ENCODE assay signal across 26 cellular contexts in genomic region chr4:24573582-24573981, GRCh38. TPM values are rescaled to one million over a fixed set of nuclear protein-coding genes. Genes with fewer than 3 reads are reported as not detected.
DNase-seq lines count a peak whose midpoint lies in the region; ATAC-seq and TF ChIP-seq lines count a peak whose summit lies in the region.
"Had no signal": no experiment of that assay in that cellular context is flagged by ENCODE, and none has a peak within 500 bp of the region (broad histone marks: within the 10 kb centered on the region; RNA-seq: fewer than 3 reads in every experiment).

No MANE protein-coding gene starts in this region.

- no peak overlapping the region for H3K4me3 ChIP-seq in Caco-2 (ENCODE audit: low read depth, low read length)
- H3K4me3 ChIP-seq: ascending aorta, colonic mucosa, GM23248, left ventricle myocardium inferior, SJSA1, tibial nerve had no signal

- TF ChIP-seq CTCF in Caco-2 (IDR thresholded peaks at IDR 0.05; ENCODE audit: insufficient read depth in 1 of 2, low read depth in 1 of 2, low read length in 1 of 2, severe bottlenecking in 1 of 2, unreplicated experiment in 1 of 2), result no peak

- H3K9me3 Mint-ChIP-seq in activated naive CD4-positive, alpha-beta T cell treated with anti-CD3 and anti-CD28 coated beads for 36 hours, result no peaks in the 10 kb centered on the region
- no peaks in the 10 kb centered on the region for H3K9me3 Mint-ChIP-seq in activated naive CD4-positive, alpha-beta T cell treated with anti-CD3 and anti-CD28 coated beads, Interleukin-2, amount 50 U/mL, for 72 hours
- H3K9me3 Mint-ChIP-seq in Caco-2 (ENCODE audit: unreplicated experiment), result no peaks in the 10 kb centered on the region
- no peaks in the 10 kb centered on the region for H3K9me3 Mint-ChIP-seq in activated naive CD8-positive, alpha-beta T cell treated with anti-CD3 and anti-CD28 coated beads, Interleukin-2, amount 50 U/mL, for 24 hours
- H3K9me3 Mint-ChIP-seq: activated CD4-positive, alpha-beta memory T cell treated with anti-CD3 and anti-CD28 coated beads, Interleukin-2, amount 10 ng/mL, durations not matched to agents 7 days and 5 days; activated naive CD8-positive, alpha-beta T cell treated with anti-CD3 and anti-CD28 coated beads, Interleukin-2, amount 10 ng/mL, durations not matched to agents 7 days and 5 days had no signal

- no peaks in the 10 kb centered on the region for H3K27me3 ChIP-seq in Caco-2 (replicated peaks; ENCODE audit: control insufficient read depth, insufficient read depth, low read length)
- H3K27me3 ChIP-seq: ascending aorta, colonic mucosa, SJSA1, tibial nerve had no signal

- peaks cover 85% of the 10 kb centered on the region for H3K36me3 Mint-ChIP-seq in activated naive CD4-positive, alpha-beta T cell treated with anti-CD3 and anti-CD28 coated beads for 36 hours (ENCODE audit: low read depth)
- peaks cover 34 to 70% of the 10 kb centered on the region in 2 donors for H3K36me3 Mint-ChIP-seq in activated naive CD4-positive, alpha-beta T cell treated with anti-CD3 and anti-CD28 coated beads, Interleukin-2, amount 50 U/mL, for 72 hours
- H3K36me3 Mint-ChIP-seq in Caco-2 (ENCODE audit: insufficient read depth, unreplicated experiment), result peaks cover 94% of the 10 kb centered on the region
- peaks cover 89% of the 10 kb centered on the region for H3K36me3 Mint-ChIP-seq in activated naive CD8-positive, alpha-beta T cell treated with anti-CD3 and anti-CD28 coated beads, Interleukin-2, amount 50 U/mL, for 24 hours (ENCODE audit: low read depth)

- BruUV-seq in Caco-2 (replicated peaks; lab: Mats Ljungman, UMichigan), result no TSS peak

- peak overlapping the region; percentile 50 for H3K27ac Mint-ChIP-seq in activated naive CD4-positive, alpha-beta T cell treated with anti-CD3 and anti-CD28 coated beads for 36 hours
- peak overlapping the region in 1 of 2 donors; percentile 70 for H3K27ac Mint-ChIP-seq in activated naive CD4-positive, alpha-beta T cell treated with anti-CD3 and anti-CD28 coated beads, Interleukin-2, amount 50 U/mL, for 72 hours
- H3K27ac Mint-ChIP-seq in Caco-2 (ENCODE audit: unreplicated experiment), result peak overlapping the region; percentile 78
- H3K27ac Mint-ChIP-seq in activated naive CD8-positive, alpha-beta T cell treated with anti-CD3 and anti-CD28 coated beads, Interleukin-2, amount 50 U/mL, for 24 hours, result peak overlapping the region; percentile 22
- H3K27ac Mint-ChIP-seq: activated CD4-positive, alpha-beta memory T cell treated with anti-CD3 and anti-CD28 coated beads, Interleukin-2, amount 10 ng/mL, durations not matched to agents 7 days and 5 days; activated naive CD8-positive, alpha-beta T cell treated with anti-CD3 and anti-CD28 coated beads, Interleukin-2, amount 10 ng/mL, durations not matched to agents 7 days and 5 days had no signal

- intact Hi-C loops in activated naive CD4-positive, alpha-beta T cell treated with anti-CD3 and anti-CD28 coated beads for 36 hours (cut with micrococcal nuclease), result no loop called here
- intact Hi-C loops in Caco-2 (cut with micrococcal nuclease; ENCODE audit: unreplicated experiment), result no loop called here
- intact Hi-C loops in left colon (cut with DNase I, micrococcal nuclease), result no loop called here

- peaks cover 30% of the 10 kb centered on the region for H3K4me1 ChIP-seq in Caco-2
- H3K4me1 ChIP-seq: SJSA1 had no signal

- POLR2A ChIA-PET in Caco-2 (lab: Charles Lee), result interaction anchor here (1.0 kb wide), 1 partner anchor 11 kb away, joined by 3 read pairs; the partner anchor contains the start of gene DHX15

- CTCF ChIA-PET in activated naive CD4-positive, alpha-beta T cell treated with anti-CD3 and anti-CD28 coated beads for 36 hours (lab: Charles Lee), result no interaction called here
- CTCF ChIA-PET in Caco-2 (lab: Charles Lee), result interaction anchor here (1.0 kb wide), 1 partner anchor 11 kb away, joined by 3 read pairs; the partner anchor contains the start of gene DHX15

- peaks cover 4% of the 10 kb centered on the region for H3K36me3 ChIP-seq in Caco-2 (ENCODE audit: control insufficient read depth, insufficient read depth, low read length)

- no peak overlapping the region for H3K4me3 Mint-ChIP-seq in activated naive CD4-positive, alpha-beta T cell treated with anti-CD3 and anti-CD28 coated beads for 36 hours
- no peak overlapping the region for H3K4me3 Mint-ChIP-seq in Caco-2 (ENCODE audit: unreplicated experiment)
- H3K4me3 Mint-ChIP-seq in activated naive CD8-positive, alpha-beta T cell treated with anti-CD3 and anti-CD28 coated beads, Interleukin-2, amount 50 U/mL, for 24 hours, result no peak overlapping the region
- H3K4me3 Mint-ChIP-seq: activated CD4-positive, alpha-beta memory T cell treated with anti-CD3 and anti-CD28 coated beads, Interleukin-2, amount 10 ng/mL, durations not matched to agents 7 days and 5 days; activated naive CD8-positive, alpha-beta T cell treated with anti-CD3 and anti-CD28 coated beads, Interleukin-2, amount 10 ng/mL, durations not matched to agents 7 days and 5 days had no signal

- no peaks in the 10 kb centered on the region for H3K27me3 Mint-ChIP-seq in activated naive CD4-positive, alpha-beta T cell treated with anti-CD3 and anti-CD28 coated beads for 36 hours (ENCODE audit: low read depth)
- no peaks in the 10 kb centered on the region for H3K27me3 Mint-ChIP-seq in Caco-2 (ENCODE audit: insufficient read depth, unreplicated experiment)
- H3K27me3 Mint-ChIP-seq in activated naive CD8-positive, alpha-beta T cell treated with anti-CD3 and anti-CD28 coated beads, Interleukin-2, amount 50 U/mL, for 24 hours, result no peaks in the 10 kb centered on the region
- H3K27me3 Mint-ChIP-seq: activated CD4-positive, alpha-beta memory T cell treated with anti-CD3 and anti-CD28 coated beads, Interleukin-2, amount 10 ng/mL, durations not matched to agents 7 days and 5 days; activated naive CD8-positive, alpha-beta T cell treated with anti-CD3 and anti-CD28 coated beads, Interleukin-2, amount 10 ng/mL, durations not matched to agents 7 days and 5 days had no signal

- H3K4me1 Mint-ChIP-seq in activated naive CD4-positive, alpha-beta T cell treated with anti-CD3 and anti-CD28 coated beads for 36 hours (ENCODE audit: low read depth), result peaks cover 79% of the 10 kb centered on the region
- H3K4me1 Mint-ChIP-seq in Caco-2 (ENCODE audit: low read depth, unreplicated experiment), result peaks cover 38% of the 10 kb centered on the region
- peaks cover 80% of the 10 kb centered on the region for H3K4me1 Mint-ChIP-seq in activated naive CD8-positive, alpha-beta T cell treated with anti-CD3 and anti-CD28 coated beads, Interleukin-2, amount 50 U/mL, for 24 hours

- DNase-seq in activated naive CD4-positive, alpha-beta T cell treated with anti-CD3 and anti-CD28 coated beads for 36 hours, result no peak
- no peak for DNase-seq in activated naive CD4-positive, alpha-beta T cell treated with anti-CD3 and anti-CD28 coated beads, Interleukin-2, amount 50 U/mL, for 72 hours (ENCODE audit: low spot score in 2 of 2)
- DNase-seq in Caco-2 (no peak), left colon (no peak), RKO (ENCODE audit: low spot score) (no peak), SHP77 treated with DMSO at 0.1 percent for 48 hours (lab: John Stamatoyannopoulos, UW) (no peak)
- DNase-seq in activated naive CD8-positive, alpha-beta T cell treated with anti-CD3 and anti-CD28 coated beads, Interleukin-2, amount 50 U/mL, for 24 hours, result no peak
- DNase-seq: activated CD4-positive, alpha-beta memory T cell treated with anti-CD3 and anti-CD28 coated beads, Interleukin-2, amount 10 ng/mL, durations not matched to agents 7 days and 5 days; activated CD4-positive, CD25-positive, alpha-beta regulatory T cell; activated CD8-positive, alpha-beta memory T cell treated with anti-CD3 and anti-CD28 coated beads, Interleukin-2, amount 50 U/mL, for 4 hours; activated naive CD8-positive, alpha-beta T cell treated with anti-CD3 and anti-CD28 coated beads, Interleukin-2, amount 10 ng/mL, durations not matched to agents 7 days and 5 days; colonic mucosa; effector CD4-positive, alpha-beta T cell; GM23248; KBM-7; left ventricle myocardium inferior; mesenchymal stem cell; NCI-H1092 treated with DMSO at 0.1 percent for 48 hours; NCI-H187; NCI-H510A; right cardiac atrium; RPMI8226 had no signal

- no peak for ATAC-seq in activated naive CD4-positive, alpha-beta T cell treated with anti-CD3 and anti-CD28 coated beads, Interleukin-2, amount 50 U/mL, for 72 hours
- no peak for ATAC-seq in activated naive CD8-positive, alpha-beta T cell treated with anti-CD3 and anti-CD28 coated beads, Interleukin-2, amount 50 U/mL, for 24 hours
- peak; percentile 30 for ATAC-seq in left colon
- ATAC-seq in GM21619 (IDR thresholded peaks at IDR 0.05; ENCODE audit: unreplicated experiment), result no peak
- ATAC-seq: right cardiac atrium had no signal

- no peaks in the 10 kb centered on the region for H3K9me3 ChIP-seq in Caco-2
- H3K9me3 ChIP-seq: ascending aorta, colonic mucosa, left ventricle myocardium inferior, SJSA1, tibial nerve had no signal

RNA-seq across cellular contexts. Expression of gene DHX15, which starts 10.8 kb away (rescaled TPM):
- total RNA-seq in activated naive CD4-positive, alpha-beta T cell treated with anti-CD3 and anti-CD28 coated beads for 36 hours, result 100 to 1,000 TPM; 197 to 199 TPM
- 100 to 1,000 TPM; 204 to 221 TPM for total RNA-seq in activated naive CD4-positive, alpha-beta T cell treated with anti-CD3 and anti-CD28 coated beads, Interleukin-2, amount 50 U/mL, for 72 hours
- total RNA-seq in Caco-2 (2022) (154 and 155 TPM in 2 replicates), left colon (100 to 1,000 TPM; 114 to 124 TPM)
